In genomic region chr4:92303621-92304027, GRCh38 we compare ENCODE assay signal across 9 cellular contexts. TPM values are rescaled to one million over a fixed set of nuclear protein-coding genes. Genes with fewer than 3 reads are reported as not detected.
DNase-seq lines count a peak whose midpoint lies in the region; ATAC-seq and FAIRE-seq lines count a peak whose summit lies in the region.
"Had no signal": no experiment of that assay in that cellular context is flagged by ENCODE, and none has a peak within 500 bp of the region (broad histone marks: within the 10 kb centered on the region; RNA-seq: fewer than 3 reads in every experiment).

Gene GRID2 (plus strand): TSS chr4:92303966.

- CTCF ChIA-PET in activated CD8-positive, alpha-beta memory T cell treated with anti-CD3 and anti-CD28 coated beads, Interleukin-2, amount 10 ng/mL, durations not matched to agents 7 days and 5 days (lab: Charles Lee): no interaction called here

- H3K4me1 Mint-ChIP-seq in activated CD8-positive, alpha-beta memory T cell treated with anti-CD3 and anti-CD28 coated beads, Interleukin-2, amount 10 ng/mL, durations not matched to agents 7 days and 5 days: no peaks in the 10 kb centered on the region
- H3K4me1 Mint-ChIP-seq: memory B cell had no signal

- peaks cover 6% of the 10 kb centered on the region for H3K36me3 Mint-ChIP-seq in activated CD8-positive, alpha-beta memory T cell treated with anti-CD3 and anti-CD28 coated beads, Interleukin-2, amount 10 ng/mL, durations not matched to agents 7 days and 5 days
- H3K36me3 Mint-ChIP-seq: memory B cell had no signal

- H3K9me3 Mint-ChIP-seq in activated CD8-positive, alpha-beta memory T cell treated with anti-CD3 and anti-CD28 coated beads, Interleukin-2, amount 10 ng/mL, durations not matched to agents 7 days and 5 days (ENCODE audit: low read depth): no peaks in the 10 kb centered on the region
- H3K9me3 Mint-ChIP-seq: memory B cell had no signal

- ATAC-seq in activated CD8-positive, alpha-beta memory T cell treated with anti-CD3 and anti-CD28 coated beads, Interleukin-2, amount 10 ng/mL, durations not matched to agents 7 days and 5 days: no peak
- ATAC-seq in HG03025 (IDR thresholded peaks at IDR 0.05; ENCODE audit: low FRiP score, unreplicated experiment) (no peak), HG03175 (IDR thresholded peaks at IDR 0.05; ENCODE audit: unreplicated experiment) (no peak)

- H3K27me3 Mint-ChIP-seq in activated CD8-positive, alpha-beta memory T cell treated with anti-CD3 and anti-CD28 coated beads, Interleukin-2, amount 10 ng/mL, durations not matched to agents 7 days and 5 days: peaks cover 35% of the 10 kb centered on the region

- no peak for FAIRE-seq in urothelium cell line (lab: Jason Lieb, UNC)

- in situ Hi-C loops in T47D (cut with HindIII; ENCODE audit: low pct_unique_long_range_greater_than_20kb, low sequenced_read_pairs): no loop called here

- no peak for DNase-seq in activated CD8-positive, alpha-beta memory T cell treated with anti-CD3 and anti-CD28 coated beads, Interleukin-2, amount 10 ng/mL, durations not matched to agents 7 days and 5 days
- no peak for DNase-seq in activated CD8-positive, alpha-beta memory T cell treated with anti-CD3 and anti-CD28 coated beads, Interleukin-2, amount 50 U/mL, for 4 hours
- DNase-seq in T47D (ENCODE audit: low read depth in 1 of 2, low spot score in 1 of 2) (peak; percentile 27 to 36), kidney tubule cell (ENCODE audit: low spot score) (peak; percentile 2), urothelium cell line (ENCODE audit: low spot score) (peak; percentile 37)
- DNase-seq in stimulated activated CD4-positive, alpha-beta T cell treated with anti-CD3 and anti-CD28 coated beads, Interleukin-2, amount 100 ng/mL, for 24 hours: no peak

- H3K27ac Mint-ChIP-seq in activated CD8-positive, alpha-beta memory T cell treated with anti-CD3 and anti-CD28 coated beads, Interleukin-2, amount 10 ng/mL, durations not matched to agents 7 days and 5 days: peak within 1 kb of the TSS; percentile 41
- H3K27ac Mint-ChIP-seq: memory B cell had no signal

- no peak within 1 kb of the TSS for H3K4me3 Mint-ChIP-seq in activated CD8-positive, alpha-beta memory T cell treated with anti-CD3 and anti-CD28 coated beads, Interleukin-2, amount 10 ng/mL, durations not matched to agents 7 days and 5 days
- H3K4me3 Mint-ChIP-seq: memory B cell had no signal

RNA-seq across cellular contexts. Expression of gene GRID2, which starts in this region (rescaled TPM):
- not detected for total RNA-seq in activated CD8-positive, alpha-beta memory T cell treated with anti-CD3 and anti-CD28 coated beads, Interleukin-2, amount 10 ng/mL, durations not matched to agents 7 days and 5 days

Comparison
In these comparisons a context has a peak if more than half of its experiments do, and no peak if none do; other contexts are left out.
1. DNase-seq: peak in T47D (2 of 2), kidney tubule cell (single experiment) and urothelium cell line (single experiment); none in activated CD8-positive, alpha-beta memory T cell treated with anti-CD3 and anti-CD28 coated beads, Interleukin-2, amount 10 ng/mL, durations not matched to agents 7 days and 5 days (single experiment), activated CD8-positive, alpha-beta memory T cell treated with anti-CD3 and anti-CD28 coated beads, Interleukin-2, amount 50 U/mL, for 4 hours (single experiment) and stimulated activated CD4-positive, alpha-beta T cell treated with anti-CD3 and anti-CD28 coated beads, Interleukin-2, amount 100 ng/mL, for 24 hours (0 of 2).